Comparison of ENCODE assay signal across 16 cellular contexts in the genomic region with DNA sequence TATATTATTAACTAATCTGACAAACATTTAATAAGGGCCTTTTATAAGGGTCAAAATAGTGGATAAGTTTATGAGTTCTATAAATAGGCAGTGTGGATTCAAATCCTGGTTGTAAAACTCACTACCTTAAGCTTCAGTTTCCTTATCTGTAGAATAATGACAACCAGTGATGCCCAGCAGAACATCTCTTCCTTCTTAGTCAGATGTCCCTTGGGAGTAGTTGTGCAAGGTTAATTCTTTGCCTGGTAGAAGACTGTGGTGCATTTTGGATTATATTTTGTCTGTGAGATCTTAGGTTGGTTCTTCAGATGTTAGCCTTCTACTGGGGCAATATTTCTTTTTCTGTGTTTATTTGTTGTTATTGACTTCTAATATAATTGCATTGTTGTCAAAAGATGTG. TPM values are rescaled to one million over a fixed set of nuclear protein-coding genes. Genes with fewer than 3 reads are reported as not detected.
DNase-seq lines count a peak whose midpoint lies in the region; ATAC-seq and TF ChIP-seq lines count a peak whose summit lies in the region.
"Had no signal": no experiment of that assay in that cellular context is flagged by ENCODE, and none has a peak within 500 bp of the region (broad histone marks: within the 10 kb centered on the region; RNA-seq: fewer than 3 reads in every experiment).

No MANE protein-coding gene starts in this region.

- no peaks in the 10 kb centered on the region for H3K4me1 Mint-ChIP-seq in HFFc6 (ENCODE audit: low read depth)
- peaks cover 10% of the 10 kb centered on the region for H3K4me1 Mint-ChIP-seq in activated CD4-positive, alpha-beta T cell treated with anti-CD3 and anti-CD28 coated beads for 36 hours
- H3K4me1 Mint-ChIP-seq in activated CD8-positive, alpha-beta memory T cell treated with anti-CD3 and anti-CD28 coated beads, Interleukin-2, amount 10 ng/mL, durations not matched to agents 7 days and 5 days: no peaks in the 10 kb centered on the region
- H3K4me1 Mint-ChIP-seq: WTC11 had no signal

- H3K4me3 ChIP-seq in fibroblast of pulmonary artery (replicated peaks; ENCODE audit: low read depth, low read length): no peak overlapping the region
- H3K4me3 ChIP-seq: cardiac muscle cell had no signal

- peak; percentile 67 for DNase-seq in AG08395 (ENCODE audit: low spot score)
- DNase-seq in NCI-H526 treated with DMSO at 0.1 percent for 48 hours (lab: John Stamatoyannopoulos, UW): peak; percentile 8
- DNase-seq in fibroblast of pulmonary artery (ENCODE audit: low read depth): peak; percentile 87
- no peak for DNase-seq in HFFc6
- no peak for DNase-seq in NCI-H2227 treated with DMSO at 0.1 percent for 48 hours (lab: John Stamatoyannopoulos, UW)
- DNase-seq in activated CD4-positive, alpha-beta T cell treated with anti-CD3 and anti-CD28 coated beads for 36 hours: no peak
- no peak for DNase-seq in activated CD8-positive, alpha-beta memory T cell treated with anti-CD3 and anti-CD28 coated beads, Interleukin-2, amount 10 ng/mL, durations not matched to agents 7 days and 5 days
- DNase-seq: kidney glomerular epithelial cell, NCI-H187, nucleus accumbens had no signal

- no peaks in the 10 kb centered on the region for H3K27me3 Mint-ChIP-seq in HFFc6 (ENCODE audit: insufficient read depth)
- H3K27me3 Mint-ChIP-seq in activated CD4-positive, alpha-beta T cell treated with anti-CD3 and anti-CD28 coated beads for 36 hours: no peaks in the 10 kb centered on the region
- H3K27me3 Mint-ChIP-seq in activated CD8-positive, alpha-beta memory T cell treated with anti-CD3 and anti-CD28 coated beads, Interleukin-2, amount 10 ng/mL, durations not matched to agents 7 days and 5 days: no peaks in the 10 kb centered on the region
- H3K27me3 Mint-ChIP-seq: stimulated activated naive CD8-positive, alpha-beta T cell treated with anti-CD3 and anti-CD28 coated beads, Interleukin-15, Interleukin-2, amounts not matched to agents 100 ng/mL and 50 ng/mL, for 24 hours had no signal

- H3K36me3 Mint-ChIP-seq in HFFc6 (ENCODE audit: low read depth): no peaks in the 10 kb centered on the region
- peaks cover 3% of the 10 kb centered on the region for H3K36me3 Mint-ChIP-seq in activated CD4-positive, alpha-beta T cell treated with anti-CD3 and anti-CD28 coated beads for 36 hours (ENCODE audit: low read depth)
- peaks cover 4% of the 10 kb centered on the region for H3K36me3 Mint-ChIP-seq in activated CD8-positive, alpha-beta memory T cell treated with anti-CD3 and anti-CD28 coated beads, Interleukin-2, amount 10 ng/mL, durations not matched to agents 7 days and 5 days
- H3K36me3 Mint-ChIP-seq: WTC11 had no signal

- H3K9me3 Mint-ChIP-seq in HFFc6: no peaks in the 10 kb centered on the region
- no peaks in the 10 kb centered on the region for H3K9me3 Mint-ChIP-seq in activated CD4-positive, alpha-beta T cell treated with anti-CD3 and anti-CD28 coated beads for 36 hours (ENCODE audit: low read depth)
- H3K9me3 Mint-ChIP-seq in activated CD8-positive, alpha-beta memory T cell treated with anti-CD3 and anti-CD28 coated beads, Interleukin-2, amount 10 ng/mL, durations not matched to agents 7 days and 5 days (ENCODE audit: low read depth): no peaks in the 10 kb centered on the region
- H3K9me3 Mint-ChIP-seq: CD14-positive monocyte; stimulated activated naive CD8-positive, alpha-beta T cell treated with anti-CD3 and anti-CD28 coated beads, Interleukin-15, Interleukin-2, amounts not matched to agents 100 ng/mL and 50 ng/mL, for 24 hours; WTC11 had no signal

- CTCF ChIA-PET in activated CD4-positive, alpha-beta T cell treated with anti-CD3 and anti-CD28 coated beads for 36 hours (lab: Charles Lee): no interaction called here
- CTCF ChIA-PET in activated CD8-positive, alpha-beta memory T cell treated with anti-CD3 and anti-CD28 coated beads, Interleukin-2, amount 10 ng/mL, durations not matched to agents 7 days and 5 days (lab: Charles Lee): no interaction called here

- intact Hi-C loops in activated CD4-positive, alpha-beta T cell treated with anti-CD3 and anti-CD28 coated beads for 36 hours (cut with DNase I, micrococcal nuclease): no loop called here

- ATAC-seq in GM18868 (IDR thresholded peaks at IDR 0.05; ENCODE audit: unreplicated experiment): peak; percentile 64
- no peak for ATAC-seq in activated CD4-positive, alpha-beta T cell treated with anti-CD3 and anti-CD28 coated beads for 36 hours
- no peak for ATAC-seq in activated CD8-positive, alpha-beta memory T cell treated with anti-CD3 and anti-CD28 coated beads, Interleukin-2, amount 10 ng/mL, durations not matched to agents 7 days and 5 days
- ATAC-seq: Panc1, WTC11 had no signal

- POLR2A ChIA-PET in activated CD4-positive, alpha-beta T cell treated with anti-CD3 and anti-CD28 coated beads for 36 hours (lab: Charles Lee): no interaction called here

- no peak overlapping the region for H3K4me3 Mint-ChIP-seq in HFFc6
- H3K4me3 Mint-ChIP-seq in activated CD4-positive, alpha-beta T cell treated with anti-CD3 and anti-CD28 coated beads for 36 hours: no peak overlapping the region
- H3K4me3 Mint-ChIP-seq in activated CD8-positive, alpha-beta memory T cell treated with anti-CD3 and anti-CD28 coated beads, Interleukin-2, amount 10 ng/mL, durations not matched to agents 7 days and 5 days: no peak overlapping the region
- H3K4me3 Mint-ChIP-seq: CD14-positive monocyte; stimulated activated naive CD8-positive, alpha-beta T cell treated with anti-CD3 and anti-CD28 coated beads, Interleukin-15, Interleukin-2, amounts not matched to agents 100 ng/mL and 50 ng/mL, for 24 hours; WTC11 had no signal

- TF ChIP-seq CTCF in fibroblast of pulmonary artery (IDR thresholded peaks at IDR 0.05; ENCODE audit: low read length, missing control alignments) (no peak), HFFc6 (IDR thresholded peaks at IDR 0.05) (no peak)

- H3K27ac Mint-ChIP-seq in HFFc6: no peak overlapping the region
- no peak overlapping the region for H3K27ac Mint-ChIP-seq in activated CD4-positive, alpha-beta T cell treated with anti-CD3 and anti-CD28 coated beads for 36 hours
- no peak overlapping the region for H3K27ac Mint-ChIP-seq in activated CD8-positive, alpha-beta memory T cell treated with anti-CD3 and anti-CD28 coated beads, Interleukin-2, amount 10 ng/mL, durations not matched to agents 7 days and 5 days
- H3K27ac Mint-ChIP-seq: stimulated activated naive CD8-positive, alpha-beta T cell treated with anti-CD3 and anti-CD28 coated beads, Interleukin-15, Interleukin-2, amounts not matched to agents 100 ng/mL and 50 ng/mL, for 24 hours; WTC11 had no signal

RNA-seq across cellular contexts. Expression of gene ARID2, which starts 59.5 kb away (rescaled TPM):
- 10 to 100 TPM; 11.5 to 15.6 (median 14.0) TPM for total RNA-seq in HFFc6 (2021; fragmentation: NEBNext Ultra II Directional; extraction: Animal tissue kit (Norgen Biotek cat#: 25700))
- 10 to 100 TPM; 24.2 to 28.2 TPM for total RNA-seq in activated CD4-positive, alpha-beta T cell treated with anti-CD3 and anti-CD28 coated beads for 36 hours
- 10 to 100 TPM; 38.3 to 49.6 TPM for total RNA-seq in activated CD8-positive, alpha-beta memory T cell treated with anti-CD3 and anti-CD28 coated beads, Interleukin-2, amount 10 ng/mL, durations not matched to agents 7 days and 5 days

Comparison
In these comparisons a context has a peak if more than half of its experiments do, and no peak if none do; other contexts are left out.
1. DNase-seq: peak in AG08395 (single experiment), NCI-H526 treated with DMSO at 0.1 percent for 48 hours (single experiment) and fibroblast of pulmonary artery (single experiment); none in HFFc6 (single experiment), NCI-H2227 treated with DMSO at 0.1 percent for 48 hours (single experiment), activated CD4-positive, alpha-beta T cell treated with anti-CD3 and anti-CD28 coated beads for 36 hours (single experiment) and activated CD8-positive, alpha-beta memory T cell treated with anti-CD3 and anti-CD28 coated beads, Interleukin-2, amount 10 ng/mL, durations not matched to agents 7 days and 5 days (single experiment).